In genomic region chr19:47471381-47471732, GRCh38 we compare ENCODE assay signal across 1 cellular context.
TF ChIP-seq lines count a peak whose summit lies in the region.

No MANE protein-coding gene starts in this region.

TF ChIP-seq in HepG2, 621 proteins besides CTCF, POLR2A, EP300 and RAD21:
- TF ChIP-seq, protein P1, sequence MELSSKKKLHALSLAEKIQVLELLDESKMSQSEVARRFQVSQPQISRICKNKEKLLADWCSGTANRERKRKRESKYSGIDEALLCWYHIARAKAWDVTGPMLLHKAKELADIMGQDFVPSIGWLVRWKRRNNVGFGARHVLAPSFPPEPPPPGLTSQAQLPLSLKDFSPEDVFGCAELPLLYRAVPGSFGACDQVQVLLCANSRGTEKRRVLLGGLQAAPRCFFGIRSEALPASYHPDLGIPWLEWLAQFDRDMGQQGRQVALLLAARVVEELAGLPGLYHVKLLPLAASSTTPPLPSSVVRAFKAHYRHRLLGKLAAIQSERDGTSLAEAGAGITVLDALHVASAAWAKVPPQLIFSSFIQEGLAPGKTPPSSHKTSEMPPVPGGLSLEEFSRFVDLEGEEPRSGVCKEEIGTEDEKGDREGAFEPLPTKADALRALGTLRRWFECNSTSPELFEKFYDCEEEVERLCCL (CRISPR knock-in tag; IDR thresholded peaks at IDR 0.05; ENCODE audit: borderline replicate concordance), result no peak
- TF ChIP-seq CREM (IDR thresholded peaks at IDR 0.05), result no peak
- TF ChIP-seq CREM (CRISPR knock-in tag; IDR thresholded peaks at IDR 0.05), result no peak
- no peak for TF ChIP-seq SOX5 (CRISPR knock-in tag; IDR thresholded peaks at IDR 0.05; ENCODE audit: borderline replicate concordance)
- no peak for TF ChIP-seq ZNF629 (CRISPR knock-in tag; conservative IDR thresholded peaks at IDR 0.05)
- TF ChIP-seq, protein P2, sequence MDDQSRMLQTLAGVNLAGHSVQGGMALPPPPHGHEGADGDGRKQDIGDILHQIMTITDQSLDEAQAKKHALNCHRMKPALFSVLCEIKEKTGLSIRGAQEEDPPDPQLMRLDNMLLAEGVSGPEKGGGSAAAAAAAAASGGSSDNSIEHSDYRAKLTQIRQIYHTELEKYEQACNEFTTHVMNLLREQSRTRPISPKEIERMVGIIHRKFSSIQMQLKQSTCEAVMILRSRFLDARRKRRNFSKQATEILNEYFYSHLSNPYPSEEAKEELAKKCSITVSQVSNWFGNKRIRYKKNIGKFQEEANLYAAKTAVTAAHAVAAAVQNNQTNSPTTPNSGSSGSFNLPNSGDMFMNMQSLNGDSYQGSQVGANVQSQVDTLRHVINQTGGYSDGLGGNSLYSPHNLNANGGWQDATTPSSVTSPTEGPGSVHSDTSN (CRISPR knock-in tag; IDR thresholded peaks at IDR 0.05; ENCODE audit: borderline replicate concordance), result no peak
- TF ChIP-seq GATAD1 (CRISPR knock-in tag; IDR thresholded peaks at IDR 0.05), result no peak
- no peak for TF ChIP-seq ATF7-NPFF (CRISPR knock-in tag; IDR thresholded peaks at IDR 0.05; ENCODE audit: low read depth)
- no peak for TF ChIP-seq ZNF136 (CRISPR knock-in tag; IDR thresholded peaks at IDR 0.05; ENCODE audit: low read depth)
- TF ChIP-seq, protein P3, sequence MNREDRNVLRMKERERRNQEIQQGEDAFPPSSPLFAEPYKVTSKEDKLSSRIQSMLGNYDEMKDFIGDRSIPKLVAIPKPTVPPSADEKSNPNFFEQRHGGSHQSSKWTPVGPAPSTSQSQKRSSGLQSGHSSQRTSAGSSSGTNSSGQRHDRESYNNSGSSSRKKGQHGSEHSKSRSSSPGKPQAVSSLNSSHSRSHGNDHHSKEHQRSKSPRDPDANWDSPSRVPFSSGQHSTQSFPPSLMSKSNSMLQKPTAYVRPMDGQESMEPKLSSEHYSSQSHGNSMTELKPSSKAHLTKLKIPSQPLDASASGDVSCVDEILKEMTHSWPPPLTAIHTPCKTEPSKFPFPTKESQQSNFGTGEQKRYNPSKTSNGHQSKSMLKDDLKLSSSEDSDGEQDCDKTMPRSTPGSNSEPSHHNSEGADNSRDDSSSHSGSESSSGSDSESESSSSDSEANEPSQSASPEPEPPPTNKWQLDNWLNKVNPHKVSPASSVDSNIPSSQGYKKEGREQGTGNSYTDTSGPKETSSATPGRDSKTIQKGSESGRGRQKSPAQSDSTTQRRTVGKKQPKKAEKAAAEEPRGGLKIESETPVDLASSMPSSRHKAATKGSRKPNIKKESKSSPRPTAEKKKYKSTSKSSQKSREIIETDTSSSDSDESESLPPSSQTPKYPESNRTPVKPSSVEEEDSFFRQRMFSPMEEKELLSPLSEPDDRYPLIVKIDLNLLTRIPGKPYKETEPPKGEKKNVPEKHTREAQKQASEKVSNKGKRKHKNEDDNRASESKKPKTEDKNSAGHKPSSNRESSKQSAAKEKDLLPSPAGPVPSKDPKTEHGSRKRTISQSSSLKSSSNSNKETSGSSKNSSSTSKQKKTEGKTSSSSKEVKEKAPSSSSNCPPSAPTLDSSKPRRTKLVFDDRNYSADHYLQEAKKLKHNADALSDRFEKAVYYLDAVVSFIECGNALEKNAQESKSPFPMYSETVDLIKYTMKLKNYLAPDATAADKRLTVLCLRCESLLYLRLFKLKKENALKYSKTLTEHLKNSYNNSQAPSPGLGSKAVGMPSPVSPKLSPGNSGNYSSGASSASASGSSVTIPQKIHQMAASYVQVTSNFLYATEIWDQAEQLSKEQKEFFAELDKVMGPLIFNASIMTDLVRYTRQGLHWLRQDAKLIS (CRISPR knock-in tag; IDR thresholded peaks at IDR 0.05), result no peak
- no peak for TF ChIP-seq ZNF883 (CRISPR knock-in tag; IDR thresholded peaks at IDR 0.05; ENCODE audit: not compliant biosample characterization)
- TF ChIP-seq NCOR1 (IDR thresholded peaks at IDR 0.05; ENCODE audit: borderline replicate concordance, low read length), result no peak
- no peak for TF ChIP-seq ZFP90 (CRISPR knock-in tag; IDR thresholded peaks at IDR 0.05; ENCODE audit: borderline replicate concordance)
- no peak for TF ChIP-seq TFAP4 (IDR thresholded peaks at IDR 0.05; ENCODE audit: borderline replicate concordance, low read depth)
- TF ChIP-seq CREBL2 (CRISPR knock-in tag; IDR thresholded peaks at IDR 0.05; ENCODE audit: borderline replicate concordance), result no peak
- no peak for TF ChIP-seq RCOR2 (CRISPR knock-in tag; IDR thresholded peaks at IDR 0.05)
- TF ChIP-seq BHLHE40 (IDR thresholded peaks at IDR 0.05; ENCODE audit: low read length), result no peak
- no peak for TF ChIP-seq ZNF354B (CRISPR knock-in tag; IDR thresholded peaks at IDR 0.05)
- no peak for TF ChIP-seq ZBTB14 (CRISPR knock-in tag; IDR thresholded peaks at IDR 0.05)
- TF ChIP-seq PHF8 (CRISPR knock-in tag; IDR thresholded peaks at IDR 0.05), result no peak
